Comparison of ENCODE assay signal across 16 cellular contexts in genomic region chr2:212274215-212274614, GRCh38.
DNase-seq lines count a peak whose midpoint lies in the region; ATAC-seq and TF ChIP-seq lines count a peak whose summit lies in the region.
"Had no signal": no experiment of that assay in that cellular context is flagged by ENCODE, and none has a peak within 500 bp of the region (broad histone marks: within the 10 kb centered on the region; RNA-seq: fewer than 3 reads in every experiment).

No MANE protein-coding gene starts in this region.

- H3K4me1 ChIP-seq in HEK293 (ENCODE audit: control insufficient read depth, insufficient read depth, low read length) (peaks cover 3% of the 10 kb centered on the region), right atrium auricular region (peaks cover 0 to 7% of the 10 kb centered on the region in 2 donors), OCI-LY7 (ENCODE audit: insufficient read depth, low read length, poor library complexity, severe bottlenecking) (no peaks in the 10 kb centered on the region)
- H3K4me1 ChIP-seq: HAP-1 had no signal

- peaks cover 0 to 4% of the 10 kb centered on the region in 2 donors for H3K9me3 Mint-ChIP-seq in activated naive CD4-positive, alpha-beta T cell treated with anti-CD3 and anti-CD28 coated beads, Interleukin-2, amount 50 U/mL, for 72 hours
- H3K9me3 Mint-ChIP-seq: CD4-positive, alpha-beta T cell had no signal

- no peak overlapping the region for H2AFZ ChIP-seq in OCI-LY7 (ENCODE audit: low read length)

- H3K4me2 ChIP-seq in OCI-LY7 (ENCODE audit: low read length): no peak overlapping the region

- no TSS peak for BruUV-seq in OCI-LY7 (replicated peaks; lab: Mats Ljungman, UMichigan)

- DNase-seq in NCI-H2227 (lab: John Stamatoyannopoulos, UW; ENCODE audit: unreplicated experiment): peak; percentile 26
- DNase-seq in NCI-H2227 treated with DMSO at 0.1 percent for 48 hours (lab: John Stamatoyannopoulos, UW): no peak
- DNase-seq in COR-L47 (lab: John Stamatoyannopoulos, UW): peak; percentile 16
- peak; percentile 82 for DNase-seq in NCI-H69 (lab: John Stamatoyannopoulos, UW)
- no peak for DNase-seq in activated naive CD4-positive, alpha-beta T cell treated with anti-CD3 and anti-CD28 coated beads, Interleukin-2, amount 50 U/mL, for 72 hours (ENCODE audit: low spot score in 2 of 2)
- DNase-seq in right atrium auricular region (ENCODE audit: low spot score): no peak
- no peak for DNase-seq in OCI-LY7 (ENCODE audit: low spot score)
- DNase-seq: ACHN; BE2C; C1 segment of cervical spinal cord; CD4-positive, alpha-beta T cell; DMS153; DMS79; GDM1 had no signal

- no peaks in the 10 kb centered on the region for H4K20me1 ChIP-seq in OCI-LY7 (ENCODE audit: insufficient read depth, low read length)

- H3K27ac Mint-ChIP-seq in activated naive CD4-positive, alpha-beta T cell treated with anti-CD3 and anti-CD28 coated beads, Interleukin-2, amount 50 U/mL, for 72 hours: no peak overlapping the region
- H3K27ac Mint-ChIP-seq: CD4-positive, alpha-beta T cell had no signal

- H3K4me3 ChIP-seq in HEK293 (ENCODE audit: low read depth, low read length) (no peak overlapping the region), right atrium auricular region (no peak overlapping the region), OCI-LY7 (ENCODE audit: low read depth, low read length, poor library complexity, severe bottlenecking) (no peak overlapping the region)
- H3K4me3 ChIP-seq: HAP-1 had no signal

- no peaks in the 10 kb centered on the region for H3K9me3 ChIP-seq in HEK293 (ENCODE audit: control insufficient read depth, insufficient read depth, low read depth, low read length)
- H3K9me3 ChIP-seq in right atrium auricular region: no peaks in the 10 kb centered on the region
- H3K9me3 ChIP-seq in OCI-LY7 (ENCODE audit: low read length): no peaks in the 10 kb centered on the region
- H3K9me3 ChIP-seq: BE2C, HAP-1 had no signal

- CTCF ChIA-PET in HEK293 (lab: Yijun Ruan, JAX) (no interaction called here), OCI-LY7 (lab: Charles Lee; ENCODE audit: unreplicated experiment) (no interaction called here)

- no peaks in the 10 kb centered on the region for H3K36me3 Mint-ChIP-seq in activated naive CD4-positive, alpha-beta T cell treated with anti-CD3 and anti-CD28 coated beads, Interleukin-2, amount 50 U/mL, for 72 hours

- H3K79me2 ChIP-seq in OCI-LY7 (ENCODE audit: insufficient read depth, low read depth, low read length): no peaks in the 10 kb centered on the region

- H3K27ac ChIP-seq in HEK293 (ENCODE audit: extremely low read depth, low read depth, low read length) (no peak overlapping the region), right atrium auricular region (no peak overlapping the region), OCI-LY7 (ENCODE audit: low read depth, low read length, poor library complexity, severe bottlenecking) (no peak overlapping the region)

- no peaks in the 10 kb centered on the region for H3K27me3 ChIP-seq in right atrium auricular region
- H3K27me3 ChIP-seq: BE2C had no signal

- ATAC-seq in activated naive CD4-positive, alpha-beta T cell treated with anti-CD3 and anti-CD28 coated beads, Interleukin-2, amount 50 U/mL, for 72 hours: no peak

- intact Hi-C loops in OCI-LY7 (cut with micrococcal nuclease; ENCODE audit: unreplicated experiment): no loop called here

- no peaks in the 10 kb centered on the region for H3K36me3 ChIP-seq in HEK293 (ENCODE audit: control insufficient read depth in 2 of 2, insufficient read depth in 1 of 2, low read length in 2 of 2)
- no peaks in the 10 kb centered on the region for H3K36me3 ChIP-seq in right atrium auricular region
- no peaks in the 10 kb centered on the region for H3K36me3 ChIP-seq in OCI-LY7 (ENCODE audit: insufficient read depth, low read length)
- H3K36me3 ChIP-seq: BE2C, HAP-1 had no signal

- TF ChIP-seq CTCF in HEK293 (tag by site-specific recombination; IDR thresholded peaks at IDR 0.05) (no peak), right atrium auricular region (IDR thresholded peaks at IDR 0.05) (no peak), OCI-LY7 (conservative IDR thresholded peaks at IDR 0.05; ENCODE audit: low read length) (no peak)

- POLR2A ChIA-PET in HEK293 (lab: Yijun Ruan, JAX) (no interaction called here), OCI-LY7 (lab: Charles Lee) (interaction anchor here (0.9 kb wide), 1 partner anchor 57 kb away, joined by 3 read pairs; no protein-coding TSS in a partner anchor)

- no peaks in the 10 kb centered on the region for H3K9me2 ChIP-seq in OCI-LY7 (ENCODE audit: insufficient read depth, low read length)

TF ChIP-seq in HEK293, 187 proteins besides CTCF, POLR2A, EP300 and RAD21 (continues in another document):
- TF ChIP-seq ZFP37 (tag by site-specific recombination; IDR thresholded peaks at IDR 0.05): no peak
- TF ChIP-seq PRDM4 (tag by site-specific recombination; IDR thresholded peaks at IDR 0.05): no peak
- no peak for TF ChIP-seq EGR2 (tag by site-specific recombination; IDR thresholded peaks at IDR 0.05; ENCODE audit: low read depth)
- no peak for TF ChIP-seq ZNF155 (tag by site-specific recombination; IDR thresholded peaks at IDR 0.05)
- TF ChIP-seq ZNF341 (tag by site-specific recombination; IDR thresholded peaks at IDR 0.05; ENCODE audit: low read depth): no peak
- no peak for TF ChIP-seq ZBTB10 (tag by site-specific recombination; IDR thresholded peaks at IDR 0.05)
- TF ChIP-seq ZSCAN5A (tag by site-specific recombination; IDR thresholded peaks at IDR 0.05): no peak
- TF ChIP-seq OSR2 (tag by site-specific recombination; IDR thresholded peaks at IDR 0.05): peak; percentile 33; the same call in 1 of the 2 replicates
- no peak for TF ChIP-seq RBAK (tag by site-specific recombination; IDR thresholded peaks at IDR 0.05)
- TF ChIP-seq FEZF1 (tag by site-specific recombination; IDR thresholded peaks at IDR 0.05): no peak
- TF ChIP-seq, protein P1, sequence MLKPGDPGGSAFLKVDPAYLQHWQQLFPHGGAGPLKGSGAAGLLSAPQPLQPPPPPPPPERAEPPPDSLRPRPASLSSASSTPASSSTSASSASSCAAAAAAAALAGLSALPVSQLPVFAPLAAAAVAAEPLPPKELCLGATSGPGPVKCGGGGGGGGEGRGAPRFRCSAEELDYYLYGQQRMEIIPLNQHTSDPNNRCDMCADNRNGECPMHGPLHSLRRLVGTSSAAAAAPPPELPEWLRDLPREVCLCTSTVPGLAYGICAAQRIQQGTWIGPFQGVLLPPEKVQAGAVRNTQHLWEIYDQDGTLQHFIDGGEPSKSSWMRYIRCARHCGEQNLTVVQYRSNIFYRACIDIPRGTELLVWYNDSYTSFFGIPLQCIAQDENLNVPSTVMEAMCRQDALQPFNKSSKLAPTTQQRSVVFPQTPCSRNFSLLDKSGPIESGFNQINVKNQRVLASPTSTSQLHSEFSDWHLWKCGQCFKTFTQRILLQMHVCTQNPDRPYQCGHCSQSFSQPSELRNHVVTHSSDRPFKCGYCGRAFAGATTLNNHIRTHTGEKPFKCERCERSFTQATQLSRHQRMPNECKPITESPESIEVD (tag by site-specific recombination; IDR thresholded peaks at IDR 0.05): 0 out of 2 replicates have a peak, but pooled peaks have one; percentile 15
- no peak for TF ChIP-seq OVOL3 (tag by site-specific recombination; IDR thresholded peaks at IDR 0.05)
- TF ChIP-seq KLF16 (tag by site-specific recombination; IDR thresholded peaks at IDR 0.05): no peak

Comparison
In these comparisons a context has a peak if more than half of its experiments do, and no peak if none do; other contexts are left out.
1. DNase-seq: peak in NCI-H2227 (single experiment), COR-L47 (single experiment) and NCI-H69 (single experiment); none in NCI-H2227 treated with DMSO at 0.1 percent for 48 hours (single experiment), activated naive CD4-positive, alpha-beta T cell treated with anti-CD3 and anti-CD28 coated beads, Interleukin-2, amount 50 U/mL, for 72 hours (0 of 2), right atrium auricular region (single experiment) and OCI-LY7 (single experiment).